Comparison of ENCODE assay signal across 26 cellular contexts in genomic region chr3:183631715-183632114, GRCh38. TPM values are rescaled to one million over a fixed set of nuclear protein-coding genes. Genes with fewer than 3 reads are reported as not detected.
DNase-seq lines count a peak whose midpoint lies in the region; ATAC-seq, FAIRE-seq and TF ChIP-seq lines count a peak whose summit lies in the region.
"Had no signal": no experiment of that assay in that cellular context is flagged by ENCODE, and none has a peak within 500 bp of the region (broad histone marks: within the 10 kb centered on the region; RNA-seq: fewer than 3 reads in every experiment).

No MANE protein-coding gene starts in this region.

- intact Hi-C loops in HepG2 (cut with micrococcal nuclease; ENCODE audit: unreplicated experiment) (no loop called here), right lobe of liver (cut with DNase I) (no loop called here), K562 (cut with micrococcal nuclease) (no loop called here)
- intact Hi-C loops in CD4-positive, alpha-beta T cell (cut with DNase I, micrococcal nuclease) = loop anchor here in 1 of 2 experiments (2.0 to 10.0 kb wide), 5 partner anchors 77 to 837 kb away; partner anchors contain the start of genes ABCF3, ATP11B, KLHL6 and PARL

- CTCF ChIA-PET in HepG2 (lab: Yijun Ruan, JAX; ENCODE audit: low intra/inter-chr PET ratio, low total read pairs) (no interaction called here), K562 (lab: Yijun Ruan, JAX; ENCODE audit: low intra/inter-chr PET ratio) (no interaction called here)
- CTCF ChIA-PET in CD4-positive, alpha-beta T cell (lab: Charles Lee) = no interaction called here

- H3K27me3 ChIP-seq in HepG2 (ENCODE audit: control insufficient read depth in 1 of 2, insufficient read depth in 2 of 2, low read length in 2 of 2) (no peaks in the 10 kb centered on the region), right lobe of liver (no peaks in the 10 kb centered on the region), K562 (ENCODE audit: control insufficient read depth in 2 of 2, insufficient read depth in 2 of 2, low read length in 2 of 2) (no peaks in the 10 kb centered on the region)
- H3K27me3 ChIP-seq in CD4-positive, alpha-beta T cell (ENCODE audit: control insufficient read depth, insufficient read depth, low read length) = no peaks in the 10 kb centered on the region
- H3K27me3 ChIP-seq: BLaER1 treated with 17β-estradiol and CSF1 and Interleukin-3, amounts not matched to agents 10 nM and 100 nM had no signal

- POLR2A ChIA-PET in HepG2 (lab: Yijun Ruan, JAX) (no interaction called here), K562 (lab: Yijun Ruan, JAX) (interaction anchor here (1.4 kb wide), 1 partner anchor 9 kb away, joined by 4 read pairs; no protein-coding TSS in a partner anchor)
- POLR2A ChIA-PET in CD4-positive, alpha-beta T cell (lab: Charles Lee) = no interaction called here

- no peak overlapping the region for H3K4me2 ChIP-seq in HepG2 (ENCODE audit: low read depth, low read length)
- no peak overlapping the region for H3K4me2 ChIP-seq in K562 (ENCODE audit: insufficient read depth, low read length)
- H3K4me2 ChIP-seq: BLaER1 treated with 17β-estradiol and CSF1 and Interleukin-3, amounts not matched to agents 10 nM and 100 nM had no signal

- no peak overlapping the region for H3K27ac Mint-ChIP-seq in CD4-positive, alpha-beta T cell
- peak overlapping the region; percentile 27 for H3K27ac Mint-ChIP-seq in neural crest cell (ENCODE audit: unreplicated experiment)

- H3K4me3 ChIP-seq in HepG2 (replicated peaks in 1 of 3; ENCODE audit: insufficient read depth in 1 of 3, low read depth in 2 of 3, low read length in 3 of 3) (no peak overlapping the region), right lobe of liver (no peak overlapping the region), K562 (no peak overlapping the region)
- H3K4me3 ChIP-seq: BLaER1 treated with 17β-estradiol and CSF1 and Interleukin-3, amounts not matched to agents 10 nM and 100 nM; GM12878 had no signal

- no peaks in the 10 kb centered on the region for H3K9me1 ChIP-seq in K562 (ENCODE audit: control insufficient read depth, insufficient read depth, low read length)

- in situ Hi-C loops in HepG2 (cut with HindIII; ENCODE audit: extremely low pct_ligation_motif_present, low pct_unique_long_range_greater_than_20kb) = no loop called here
- in situ Hi-C loops in K562 (cut with MboI) = no loop called here

- no peak for TF ChIP-seq CTCF in HepG2 (CRISPR knock-in tag; IDR thresholded peaks at IDR 0.05)
- TF ChIP-seq CTCF in right lobe of liver (IDR thresholded peaks at IDR 0.05) = no peak
- TF ChIP-seq CTCF in CD4-positive, alpha-beta T cell (IDR thresholded peaks at IDR 0.05) = no peak
- TF ChIP-seq CTCF in K562 (IDR thresholded peaks at IDR 0.05 in 2 of 3, conservative IDR thresholded peaks at IDR 0.05 in 1 of 3; ENCODE audit: insufficient read depth in 2 of 3, low read depth in 1 of 3, low read length in 3 of 3) = no peak
- TF ChIP-seq CTCF in neural crest cell (conservative IDR thresholded peaks at IDR 0.05) = no peak

- H3K4me1 Mint-ChIP-seq in CD4-positive, alpha-beta T cell (ENCODE audit: low read depth) = peaks cover 15% of the 10 kb centered on the region
- H3K4me1 Mint-ChIP-seq in neural crest cell = peaks cover 6% of the 10 kb centered on the region

- H3K27ac ChIP-seq in HepG2 (ENCODE audit: extremely low read length, insufficient read depth, low read length) (no peak overlapping the region), right lobe of liver (no peak overlapping the region), K562 (ENCODE audit: extremely low read depth, low read depth, low read length) (no peak overlapping the region)
- no peak overlapping the region for H3K27ac ChIP-seq in CD4-positive, alpha-beta T cell (ENCODE audit: low read depth, low read length)
- H3K27ac ChIP-seq: BLaER1 treated with 17β-estradiol and CSF1 and Interleukin-3, amounts not matched to agents 10 nM and 100 nM; C4-2B had no signal

- H3K36me3 Mint-ChIP-seq in CD4-positive, alpha-beta T cell (ENCODE audit: low read depth) = peaks cover 5% of the 10 kb centered on the region
- no peaks in the 10 kb centered on the region for H3K36me3 Mint-ChIP-seq in neural crest cell (ENCODE audit: low read depth)

- no peak for DNase-seq in HepG2 (ENCODE audit: low spot score)
- DNase-seq in right lobe of liver = no peak
- no peak for DNase-seq in CD4-positive, alpha-beta T cell
- DNase-seq in K562 (ENCODE audit: extremely low read depth in 1 of 4, low spot score in 3 of 4) = no peak
- no peak for DNase-seq in neural crest cell (ENCODE audit: low read depth, low spot score)
- DNase-seq in HTR-8/SVneo (ENCODE audit: insufficient read length, low spot score) = no peak
- DNase-seq in NCI-H2196 treated with DMSO at 0.1 percent for 48 hours (lab: John Stamatoyannopoulos, UW; ENCODE audit: unreplicated experiment) = no peak
- DNase-seq in stimulated activated CD4-positive, alpha-beta T cell treated with anti-CD3 and anti-CD28 coated beads, Interleukin-4, amount 100 ng/mL, for 1 hour = no peak
- DNase-seq: 8988T; ACHN; CD4-positive, alpha-beta memory T cell; CD8-positive, alpha-beta memory T cell; COR-L47; DMS 273 treated with DMSO at 0.1 percent for 48 hours; DMS153; DMS53; DMS79; DND-41; EL; GDM1 had no signal

- FAIRE-seq in HepG2 (lab: Jason Lieb, UNC) = no peak
- FAIRE-seq in K562 (lab: Jason Lieb, UNC) = no peak
- FAIRE-seq in HTR-8/SVneo (lab: Jason Lieb, UNC) = no peak
- FAIRE-seq: A204.1, GM12878, GM12892, GM18507 had no signal

- H2AFZ ChIP-seq in HepG2 (ENCODE audit: low read length) (no peak overlapping the region), K562 (ENCODE audit: low read depth, low read length) (no peak overlapping the region)

- H3K9me3 Mint-ChIP-seq in CD4-positive, alpha-beta T cell = no peaks in the 10 kb centered on the region
- H3K9me3 Mint-ChIP-seq in neural crest cell = no peaks in the 10 kb centered on the region
- H3K9me3 Mint-ChIP-seq: CD4-positive, alpha-beta memory T cell; CD8-positive, alpha-beta memory T cell had no signal

- H3K79me2 ChIP-seq in HepG2 (ENCODE audit: insufficient read depth, low read length) (no peaks in the 10 kb centered on the region), K562 (ENCODE audit: control insufficient read depth, insufficient read depth, low read length) (peaks cover 5% of the 10 kb centered on the region; the same call in 1 of the 3 replicates)

- TF ChIP-seq RAD21 in HepG2 (CRISPR knock-in tag; IDR thresholded peaks at IDR 0.05) (no peak), K562 (CRISPR knock-in tag; conservative IDR thresholded peaks at IDR 0.05 in 1 of 2, IDR thresholded peaks at IDR 0.05 in 1 of 2) (no peak)

- H3K36me3 ChIP-seq in HepG2 (replicated peaks in 1 of 2; ENCODE audit: control insufficient read depth in 1 of 2, insufficient read depth in 2 of 2, low read length in 2 of 2) (no peaks in the 10 kb centered on the region), right lobe of liver (no peaks in the 10 kb centered on the region), K562 (ENCODE audit: control insufficient read depth, insufficient read depth, low read length) (no peaks in the 10 kb centered on the region)
- H3K36me3 ChIP-seq: BLaER1 treated with 17β-estradiol and CSF1 and Interleukin-3, amounts not matched to agents 10 nM and 100 nM had no signal

- no peak for TF ChIP-seq EP300 in HepG2 (IDR thresholded peaks at IDR 0.05; ENCODE audit: low read depth in 2 of 2, low read length in 2 of 2)
- TF ChIP-seq EP300 in HepG2 (CRISPR knock-in tag; IDR thresholded peaks at IDR 0.05; ENCODE audit: borderline replicate concordance) = no peak
- no peak for TF ChIP-seq EP300 in K562 (IDR thresholded peaks at IDR 0.05; ENCODE audit: low read length)

- peak overlapping the region; percentile 35 for H3K4me3 Mint-ChIP-seq in CD4-positive, alpha-beta T cell
- peak overlapping the region; percentile 36 for H3K4me3 Mint-ChIP-seq in neural crest cell

- no peaks in the 10 kb centered on the region for H4K20me1 ChIP-seq in HepG2 (ENCODE audit: insufficient read depth, low read length)
- no peaks in the 10 kb centered on the region for H4K20me1 ChIP-seq in K562 (replicated peaks; ENCODE audit: control insufficient read depth, insufficient read depth, low read length)

- H3K4me1 ChIP-seq in HepG2 (ENCODE audit: insufficient read depth, low read length) = peaks cover 31% of the 10 kb centered on the region
- peaks cover 0 to 9% (median 0%) of the 10 kb centered on the region in 4 donors for H3K4me1 ChIP-seq in right lobe of liver
- H3K4me1 ChIP-seq in K562 (replicated peaks in 1 of 2; ENCODE audit: control insufficient read depth in 2 of 2, insufficient read depth in 2 of 2, low read length in 2 of 2) = peaks cover 12 to 13% of the 10 kb centered on the region in 2 experiments

- H3K9ac ChIP-seq in HepG2 (ENCODE audit: insufficient read depth, low read depth, low read length) (no peak overlapping the region), K562 (ENCODE audit: insufficient read depth in 1 of 2, low read depth in 2 of 2, low read length in 2 of 2) (no peak overlapping the region)
- H3K9ac ChIP-seq: BLaER1 treated with 17β-estradiol and CSF1 and Interleukin-3, amounts not matched to agents 10 nM and 100 nM had no signal

- no peaks in the 10 kb centered on the region for H3K9me3 ChIP-seq in HepG2 (ENCODE audit: low read length)
- no peaks in the 10 kb centered on the region for H3K9me3 ChIP-seq in right lobe of liver
- H3K9me3 ChIP-seq in CD4-positive, alpha-beta T cell (ENCODE audit: control insufficient read depth, low read length) = no peaks in the 10 kb centered on the region
- H3K9me3 ChIP-seq in K562 (replicated peaks; ENCODE audit: control insufficient read depth, insufficient read depth, low read depth, low read length) = no peaks in the 10 kb centered on the region
- H3K9me3 ChIP-seq: BLaER1 treated with 17β-estradiol and CSF1 and Interleukin-3, amounts not matched to agents 10 nM and 100 nM had no signal

- BruUV-seq in HepG2 (replicated peaks; lab: Mats Ljungman, UMichigan) (no TSS peak), K562 (replicated peaks; lab: Mats Ljungman, UMichigan) (no TSS peak)

- no peaks in the 10 kb centered on the region for H3K27me3 Mint-ChIP-seq in CD4-positive, alpha-beta T cell
- H3K27me3 Mint-ChIP-seq in neural crest cell (ENCODE audit: low read depth) = no peaks in the 10 kb centered on the region

- TF ChIP-seq POLR2A in HepG2 (IDR thresholded peaks at IDR 0.05; ENCODE audit: insufficient read depth in 1 of 2, low read depth in 2 of 2, low read length in 2 of 2) (no peak), right lobe of liver (IDR thresholded peaks at IDR 0.05) (no peak), K562 (conservative IDR thresholded peaks at IDR 0.05) (no peak)

- ATAC-seq in HepG2 = no peak
- ATAC-seq in right lobe of liver = no peak
- no peak for ATAC-seq in CD4-positive, alpha-beta T cell (ENCODE audit: poor library complexity)
- ATAC-seq in K562 = no peak
- ATAC-seq: GM12878 had no signal

RNA-seq across cellular contexts. Expression of gene KLHL24, which starts 3.7 kb away (rescaled TPM):
- total RNA-seq in HepG2 (2016; rRNA removed; fragmentation: Illumina TruSeq; extraction: Trizol) = 6.9 and 9.7 TPM in 2 replicates
- total RNA-seq in HepG2 (2016; cell fraction: cytosol; rRNA removed; fragmentation: Illumina TruSeq; extraction: Trizol; ENCODE audit: low read depth) = 11.6 and 15.1 TPM in 2 replicates
- total RNA-seq in HepG2 (2016; cell fraction: insoluble cytoplasmic fraction; rRNA removed; fragmentation: Illumina TruSeq; extraction: Trizol) = 8.5 and 8.6 TPM in 2 replicates
- 9.2 and 10.3 TPM in 2 replicates for total RNA-seq in HepG2 (2016; cell fraction: membrane; rRNA removed; fragmentation: Illumina TruSeq; extraction: Trizol)
- 5.4 and 6.2 TPM in 2 replicates for total RNA-seq in HepG2 (2016; cell fraction: nucleus; rRNA removed; fragmentation: Illumina TruSeq; extraction: Trizol)
- 10.6 and 15.7 TPM in 2 replicates for polyA plus RNA-seq in HepG2 (2011; rRNA removed)
- polyA plus RNA-seq in HepG2 (2011; cell fraction: cytosol; rRNA removed) = 8.3 and 9.8 TPM in 2 replicates
- 9.9 and 12.1 TPM in 2 replicates for polyA plus RNA-seq in HepG2 (2011; cell fraction: nucleus; rRNA removed)
- 13.0 and 13.1 TPM in 2 replicates for polyA plus RNA-seq in HepG2 (2012)
- polyA plus RNA-seq in HepG2 (2016; cell fraction: cytosol; fragmentation: Illumina TruSeq; extraction: Trizol; ENCODE audit: low read depth) = 0.10 and 0.40 TPM in 2 replicates
- 2.8 and 3.4 TPM in 2 replicates for polyA plus RNA-seq in HepG2 (2016; cell fraction: insoluble cytoplasmic fraction; fragmentation: Illumina TruSeq; extraction: Trizol; ENCODE audit: low read depth)
- polyA plus RNA-seq in HepG2 (2016; cell fraction: membrane; fragmentation: Illumina TruSeq; extraction: Trizol; ENCODE audit: low read depth) = 0.24 and 0.30 TPM in 2 replicates
- 3.4 and 3.9 TPM in 2 replicates for polyA plus RNA-seq in HepG2 (2016; cell fraction: nucleus; fragmentation: Illumina TruSeq; extraction: Trizol; ENCODE audit: insufficient read depth, low read depth)
- 23.4 and 23.9 TPM in 2 replicates for polyA minus RNA-seq in HepG2 (2011; rRNA and poly(A)+ RNA removed; ENCODE audit: low replicate concordance)
- polyA minus RNA-seq in HepG2 (2011; cell fraction: cytosol; rRNA and poly(A)+ RNA removed) = 43.8 and 44.7 TPM in 2 replicates
- 41.3 and 48.2 TPM in 2 replicates for polyA minus RNA-seq in HepG2 (2011; cell fraction: nucleus; rRNA and poly(A)+ RNA removed)
- 10 to 100 TPM; 26.3 to 43.9 (median 32.0) TPM for total RNA-seq in right lobe of liver
- total RNA-seq in CD4-positive, alpha-beta T cell = 100 to 1,000 TPM; 190 to 191 TPM
- total RNA-seq in K562 (2011; cell fraction: chromatin; rRNA removed; ENCODE audit: low replicate concordance) = 24.6 and 59.1 TPM in 2 replicates
- total RNA-seq in K562 (2011; cell fraction: nucleolus; rRNA removed) = 10.0 and 17.0 TPM in 2 replicates
- 23.2 and 26.3 TPM in 2 replicates for total RNA-seq in K562 (2011; cell fraction: nucleoplasm; rRNA removed)
- total RNA-seq in K562 (2014; rRNA removed) = 9.5 and 14.2 TPM in 2 replicates
- total RNA-seq in K562 (2014; rRNA removed; fragmentation: Illumina TruSeq; extraction: Trizol) = 14.7 and 18.8 TPM in 2 replicates
- total RNA-seq in K562 (2015; rRNA removed; fragmentation: Illumina TruSeq; extraction: Trizol) = 7.4 and 8.7 TPM in 2 replicates
- total RNA-seq in K562 (2021) = 14.5 and 21.2 TPM in 2 replicates
- 15.8 and 18.3 TPM in 2 replicates for polyA plus RNA-seq in K562 (2011; rRNA removed)
- polyA plus RNA-seq in K562 (2011; cell fraction: cytosol; rRNA removed) = 10.0 and 19.4 TPM in 2 replicates
- 5.9 and 12.3 TPM in 2 replicates for polyA plus RNA-seq in K562 (2011; cell fraction: nucleus; rRNA removed)
- polyA plus RNA-seq in K562 (2012) = 8.5 and 10.7 TPM in 2 replicates
- polyA plus RNA-seq in K562 (2014; fragmentation: Illumina TruSeq; extraction: Trizol) = 9.1 and 13.7 TPM in 2 replicates
- 1 to 10 TPM; 3.3 to 6.6 TPM for polyA plus RNA-seq in K562 (2014; fragmentation: Nextera tagmentation; extraction: Ambion mirVana)
- polyA plus RNA-seq in K562 (2014; rRNA removed) = 13.8 and 17.1 TPM in 2 replicates
- 76.5 and 94.0 TPM in 2 replicates for polyA minus RNA-seq in K562 (2011; rRNA and poly(A)+ RNA removed)
- polyA minus RNA-seq in K562 (2011; cell fraction: cytosol; rRNA and poly(A)+ RNA removed) = 18.3 and 29.7 TPM in 2 replicates
- polyA minus RNA-seq in K562 (2011; cell fraction: nucleus; rRNA and poly(A)+ RNA removed) = 10.1 and 21.4 TPM in 2 replicates
- 19.0 and 23.7 TPM in 2 replicates for total RNA-seq in neural crest cell

Comparison
In these comparisons a context has a peak if more than half of its experiments do, and no peak if none do; other contexts are left out.
1. Of the 241 proteins assayed by ChIP-seq in both HepG2 and K562: peak only in HepG2: none; only in K562: none; in both: ZNF121; in neither: 240.